Comparison of ENCODE assay signal across 16 cellular contexts in genomic region chr13:95356916-95357315, GRCh38. TPM values are rescaled to one million over a fixed set of nuclear protein-coding genes. Genes with fewer than 3 reads are reported as not detected.
DNase-seq lines count a peak whose midpoint lies in the region; ATAC-seq and TF ChIP-seq lines count a peak whose summit lies in the region.
"Had no signal": no experiment of that assay in that cellular context is flagged by ENCODE, and none has a peak within 500 bp of the region (broad histone marks: within the 10 kb centered on the region; RNA-seq: fewer than 3 reads in every experiment).

No MANE protein-coding gene starts in this region.

- no peaks in the 10 kb centered on the region for H3K4me1 ChIP-seq in colonic mucosa
- peaks cover 4% of the 10 kb centered on the region for H3K4me1 ChIP-seq in prostate gland (replicated peaks)
- H3K4me1 ChIP-seq: BLaER1 treated with 17β-estradiol and CSF1 and Interleukin-3, amounts not matched to agents 10 nM and 100 nM had no signal

- H3K9me3 ChIP-seq in colonic mucosa (no peaks in the 10 kb centered on the region), prostate gland (no peaks in the 10 kb centered on the region)

- DNase-seq in colonic mucosa: peak; percentile 24
- peak; percentile 58 for DNase-seq in mucosa of gallbladder (ENCODE audit: low spot score)
- DNase-seq in prostate gland (ENCODE audit: low spot score): peak; percentile 40
- DNase-seq in AG08396 (ENCODE audit: low spot score): no peak
- no peak for DNase-seq in putamen (ENCODE audit: low spot score)
- DNase-seq in NCI-H1048 (lab: John Stamatoyannopoulos, UW): no peak
- DNase-seq: Calu3; CD4-positive, alpha-beta T cell; DMS 273 treated with DMSO at 0.1 percent for 48 hours; GM23248 had no signal

- intact Hi-C loops in colonic mucosa (cut with DNase I) (no loop called here), prostate gland (cut with DNase I) (no loop called here)

- ATAC-seq in GM21529 (IDR thresholded peaks at IDR 0.05; ENCODE audit: unreplicated experiment): no peak
- ATAC-seq: HCT116 had no signal

- no peak overlapping the region for H3K9ac ChIP-seq in colonic mucosa (ENCODE audit: low read depth in 2 of 2, low read length in 2 of 2)
- H3K9ac ChIP-seq: BLaER1 treated with 17β-estradiol and CSF1 and Interleukin-3, amounts not matched to agents 10 nM and 100 nM; GM23248 had no signal

- H3K27me3 ChIP-seq in colonic mucosa (no peaks in the 10 kb centered on the region), prostate gland (replicated peaks; ENCODE audit: insufficient read depth) (no peaks in the 10 kb centered on the region)
- H3K27me3 ChIP-seq: BLaER1 treated with 17β-estradiol and CSF1 and Interleukin-3, amounts not matched to agents 10 nM and 100 nM had no signal

- H3K4me3 ChIP-seq in colonic mucosa (no peak overlapping the region), prostate gland (no peak overlapping the region)
- H3K4me3 ChIP-seq: BLaER1 treated with 17β-estradiol and CSF1 and Interleukin-3, amounts not matched to agents 10 nM and 100 nM; GM23248 had no signal

- H3K36me3 ChIP-seq in colonic mucosa: no peaks in the 10 kb centered on the region
- H3K36me3 ChIP-seq in prostate gland: no peaks in the 10 kb centered on the region
- H3K36me3 ChIP-seq: BLaER1 treated with 17β-estradiol and CSF1 and Interleukin-3, amounts not matched to agents 10 nM and 100 nM had no signal

- peak overlapping the region; percentile 37 for H3K27ac ChIP-seq in C4-2B
- H3K27ac ChIP-seq in colonic mucosa: no peak overlapping the region
- H3K27ac ChIP-seq in prostate gland: peak overlapping the region in 1 of 2 donors; percentile 3
- H3K27ac ChIP-seq: 22Rv1; BLaER1 treated with 17β-estradiol and CSF1 and Interleukin-3, amounts not matched to agents 10 nM and 100 nM; GM23248; HL-60 had no signal

- TF ChIP-seq CTCF in C4-2B (conservative IDR thresholded peaks at IDR 0.05) (no peak), colonic mucosa (IDR thresholded peaks at IDR 0.05) (no peak), prostate gland (IDR thresholded peaks at IDR 0.05) (no peak)

- TF ChIP-seq POLR2A in prostate gland (IDR thresholded peaks at IDR 0.05): no peak

- WGBS in prostate gland: 79% methylated on average over 2 of the region's 2 CpGs

RNA-seq across cellular contexts. Expression of gene ABCC4, which starts 55.7 kb away (rescaled TPM):
- total RNA-seq in colonic mucosa (10 to 100 TPM; 11.4 to 14.7 TPM), mucosa of gallbladder (39.8 TPM), prostate gland (10 to 100 TPM; 33.3 to 48.4 TPM)

Comparison
In these comparisons a context has a peak if more than half of its experiments do, and no peak if none do; other contexts are left out.
1. DNase-seq: peak in colonic mucosa (single experiment), mucosa of gallbladder (single experiment) and prostate gland (single experiment); none in AG08396 (single experiment), putamen (single experiment) and NCI-H1048 (single experiment).